In genomic region chr1:36187800-36188593, GRCh38 we compare ENCODE assay signal across 8 cellular contexts. TPM values are rescaled to one million over a fixed set of nuclear protein-coding genes. Genes with fewer than 3 reads are reported as not detected.
A peak's percentile ranks its signal among the peaks of the same experiment; 100 is the strongest.
DNase-seq lines count a peak whose midpoint lies in the region; ATAC-seq and TF ChIP-seq lines count a peak whose summit lies in the region.

No MANE protein-coding gene starts in this region.

- no peak overlapping the region for H2BK15ac ChIP-seq in mesendoderm (replicated peaks; ENCODE audit: low read depth)

- H3K4me1 Mint-ChIP-seq in activated CD8-positive, alpha-beta memory T cell treated with anti-CD3 and anti-CD28 coated beads, Interleukin-2, amount 10 ng/mL, durations not matched to agents 7 days and 5 days: peaks cover 4% of the 10 kb centered on the region
- H3K4me1 Mint-ChIP-seq in endodermal cell: peaks cover 10% of the 10 kb centered on the region

- no peaks in the 10 kb centered on the region for H3K9me3 ChIP-seq in endodermal cell (ENCODE audit: control insufficient read depth, low read length)

- H3K27ac Mint-ChIP-seq in activated CD8-positive, alpha-beta memory T cell treated with anti-CD3 and anti-CD28 coated beads, Interleukin-2, amount 10 ng/mL, durations not matched to agents 7 days and 5 days: peak overlapping the region; percentile 37
- H3K27ac Mint-ChIP-seq in endodermal cell: peak overlapping the region; percentile 90

- CTCF ChIA-PET in activated CD8-positive, alpha-beta memory T cell treated with anti-CD3 and anti-CD28 coated beads, Interleukin-2, amount 10 ng/mL, durations not matched to agents 7 days and 5 days (lab: Charles Lee): interaction anchor here (0.7 to 6.8 kb wide), 27 partner anchors 10 to 308 kb away, joined by 3 to 145 read pairs (median 6); partner anchors contain the start of genes MAP7D1, THRAP3 and TRAPPC3

- no peaks in the 10 kb centered on the region for H3K36me3 Mint-ChIP-seq in activated CD8-positive, alpha-beta memory T cell treated with anti-CD3 and anti-CD28 coated beads, Interleukin-2, amount 10 ng/mL, durations not matched to agents 7 days and 5 days
- no peaks in the 10 kb centered on the region for H3K36me3 Mint-ChIP-seq in endodermal cell (ENCODE audit: low read depth)

- H3K4ac ChIP-seq in mesendoderm (ENCODE audit: low read depth, low read length): no peak overlapping the region

- H2BK5ac ChIP-seq in mesendoderm (ENCODE audit: low read length): no peak overlapping the region

- H3K4me1 ChIP-seq in endodermal cell (ENCODE audit: control insufficient read depth, insufficient read depth, low read length): no peaks in the 10 kb centered on the region
- H3K4me1 ChIP-seq in mesendoderm (ENCODE audit: control insufficient read depth, low read depth, low read length): no peaks in the 10 kb centered on the region

- H3K9ac ChIP-seq in endodermal cell (ENCODE audit: extremely low read depth, low read length, poor library complexity, severe bottlenecking): peak overlapping the region; percentile 4
- peak overlapping the region; percentile 44 for H3K9ac ChIP-seq in mesendoderm (ENCODE audit: low read length)

- no peak overlapping the region for H3K4me3 Mint-ChIP-seq in activated CD8-positive, alpha-beta memory T cell treated with anti-CD3 and anti-CD28 coated beads, Interleukin-2, amount 10 ng/mL, durations not matched to agents 7 days and 5 days
- H3K4me3 Mint-ChIP-seq in endodermal cell: peak overlapping the region; percentile 4

- in situ Hi-C loops in GM13976 (cut with MboI; ENCODE audit: low sequenced_read_pairs, unreplicated experiment): loop anchor here (10.0 kb wide), 1 partner anchor 83 kb away; no protein-coding TSS in a partner anchor

- H3K79me1 ChIP-seq in mesendoderm (ENCODE audit: low read length): no peaks in the 10 kb centered on the region

- no peak overlapping the region for H3K18ac ChIP-seq in mesendoderm (ENCODE audit: low read length)

- no peaks in the 10 kb centered on the region for H3K27me3 Mint-ChIP-seq in activated CD8-positive, alpha-beta memory T cell treated with anti-CD3 and anti-CD28 coated beads, Interleukin-2, amount 10 ng/mL, durations not matched to agents 7 days and 5 days
- no peaks in the 10 kb centered on the region for H3K27me3 Mint-ChIP-seq in endodermal cell (ENCODE audit: insufficient read depth)

- peak; percentile 96 for TF ChIP-seq CTCF in GM13976 (IDR thresholded peaks at IDR 0.05; ENCODE audit: borderline replicate concordance, control extremely low read depth, extremely low read depth, insufficient read depth, missing control alignments)
- peak; percentile 92 for TF ChIP-seq CTCF in endodermal cell (conservative IDR thresholded peaks at IDR 0.05)

- H3K4me3 ChIP-seq in endodermal cell (ENCODE audit: low read length): no peak overlapping the region
- H3K4me3 ChIP-seq in mesendoderm (ENCODE audit: low read length): no peak overlapping the region

- no peak overlapping the region for H3K4me2 ChIP-seq in mesendoderm (ENCODE audit: low read length)

- no peak overlapping the region for H2AK5ac ChIP-seq in mesendoderm (ENCODE audit: low read length)

- no peak overlapping the region for H4K8ac ChIP-seq in mesendoderm (ENCODE audit: low read depth, low read length)

- no peaks in the 10 kb centered on the region for H3K79me2 ChIP-seq in mesendoderm (ENCODE audit: control insufficient read depth, insufficient read depth, low read length)

- no peaks in the 10 kb centered on the region for H3K9me3 Mint-ChIP-seq in activated CD8-positive, alpha-beta memory T cell treated with anti-CD3 and anti-CD28 coated beads, Interleukin-2, amount 10 ng/mL, durations not matched to agents 7 days and 5 days (ENCODE audit: low read depth)
- no peaks in the 10 kb centered on the region for H3K9me3 Mint-ChIP-seq in endodermal cell

- no peak overlapping the region for H4K5ac ChIP-seq in mesendoderm (ENCODE audit: low read length)

- no peak overlapping the region for H3K23ac ChIP-seq in mesendoderm (ENCODE audit: low read length)

- H3K27ac ChIP-seq in endodermal cell (ENCODE audit: low read depth, low read length) (peak overlapping the region; percentile 55), mesendoderm (ENCODE audit: low read depth, low read length) (peak overlapping the region; percentile 40)

- H2BK120ac ChIP-seq in mesendoderm (ENCODE audit: low read depth, low read length): no peak overlapping the region

- DNase-seq in GM13976 (ENCODE audit: low spot score) (peak; percentile 84), HPDE6-E6E7 (ENCODE audit: extremely low spot score) (peak; percentile 90), NOMO-1 treated with DMSO at 0.1 percent for 48 hours (lab: John Stamatoyannopoulos, UW; ENCODE audit: unreplicated experiment) (peak; percentile 80), endodermal cell (peak; percentile 95), mesendoderm (peak; percentile 97)
- DNase-seq in activated CD8-positive, alpha-beta memory T cell treated with anti-CD3 and anti-CD28 coated beads, Interleukin-2, amount 10 ng/mL, durations not matched to agents 7 days and 5 days: peak; percentile 89
- peak; percentile 39 for DNase-seq in stimulated activated CD8-positive, alpha-beta memory T cell treated with anti-CD3 and anti-CD28 coated beads, Interleukin-12 subunit alpha, Interleukin-12 subunit beta, amount 100 ng/mL, for 24 hours (ENCODE audit: extremely low read depth)

- ATAC-seq in activated CD8-positive, alpha-beta memory T cell treated with anti-CD3 and anti-CD28 coated beads, Interleukin-2, amount 10 ng/mL, durations not matched to agents 7 days and 5 days: peak; percentile 97
- no peak for ATAC-seq in GM19467 (IDR thresholded peaks at IDR 0.05; ENCODE audit: unreplicated experiment)

- no peaks in the 10 kb centered on the region for H3K27me3 ChIP-seq in endodermal cell (ENCODE audit: control insufficient read depth, insufficient read depth, low read length, poor library complexity, severe bottlenecking)
- no peaks in the 10 kb centered on the region for H3K27me3 ChIP-seq in mesendoderm (ENCODE audit: insufficient read depth, low read length, poor library complexity)

- 8 to 9% methylated on average over 7 to 9 of the region's 9 CpGs for WGBS in endodermal cell (ENCODE audit: insufficient coverage in 1 of 2, insufficient read length in 1 of 2), 2 experiments
- no CpG with 5 or more reads among the region's 9 CpGs for WGBS in mesendoderm (ENCODE audit: extremely low coverage, insufficient coverage, low lambda C conversion rate)

- H3K36me3 ChIP-seq in endodermal cell (ENCODE audit: control insufficient read depth, insufficient read depth, low read length) (no peaks in the 10 kb centered on the region), mesendoderm (ENCODE audit: control insufficient read depth, insufficient read depth, low read length) (no peaks in the 10 kb centered on the region)

- H3K56ac ChIP-seq in mesendoderm (ENCODE audit: low read length): peak overlapping the region; percentile 56

RNA-seq across cellular contexts. Expression of gene MAP7D1, which starts 32.0 kb away (rescaled TPM):
- 100 to 1,000 TPM; 238 to 252 TPM for total RNA-seq in activated CD8-positive, alpha-beta memory T cell treated with anti-CD3 and anti-CD28 coated beads, Interleukin-2, amount 10 ng/mL, durations not matched to agents 7 days and 5 days
- total RNA-seq in endodermal cell: 100 to 1,000 TPM; 119 to 120 TPM
- polyA plus RNA-seq in endodermal cell (2013, experiment 1 of 2): 121 TPM
- 114 TPM for polyA plus RNA-seq in endodermal cell (2013, experiment 2 of 2)
- 38.9 TPM for polyA plus RNA-seq in mesendoderm (2013, experiment 1 of 2)
- polyA plus RNA-seq in mesendoderm (2013, experiment 2 of 2): 40.0 TPM

RNA-seq across cellular contexts. Expression of gene THRAP3, which starts 36.2 kb away (rescaled TPM):
- total RNA-seq in activated CD8-positive, alpha-beta memory T cell treated with anti-CD3 and anti-CD28 coated beads, Interleukin-2, amount 10 ng/mL, durations not matched to agents 7 days and 5 days: 100 to 1,000 TPM; 129 to 166 TPM
- 100 to 1,000 TPM; 145 to 165 TPM for total RNA-seq in endodermal cell
- 110 TPM for polyA plus RNA-seq in endodermal cell (2013, experiment 1 of 2)
- 105 TPM for polyA plus RNA-seq in endodermal cell (2013, experiment 2 of 2)
- 112 TPM for polyA plus RNA-seq in mesendoderm (2013, experiment 1 of 2)
- polyA plus RNA-seq in mesendoderm (2013, experiment 2 of 2): 114 TPM

RNA-seq across cellular contexts. Expression of gene TRAPPC3, which starts 38.7 kb away (rescaled TPM):
- total RNA-seq in activated CD8-positive, alpha-beta memory T cell treated with anti-CD3 and anti-CD28 coated beads, Interleukin-2, amount 10 ng/mL, durations not matched to agents 7 days and 5 days: 10 to 100 TPM; 56.5 to 68.3 TPM
- total RNA-seq in endodermal cell: 10 to 100 TPM; 61.5 to 79.9 TPM
- 69.1 TPM for polyA plus RNA-seq in endodermal cell (2013, experiment 1 of 2)
- 71.4 TPM for polyA plus RNA-seq in endodermal cell (2013, experiment 2 of 2)
- 40.2 TPM for polyA plus RNA-seq in mesendoderm (2013, experiment 1 of 2)
- polyA plus RNA-seq in mesendoderm (2013, experiment 2 of 2): 41.3 TPM

Comparison
In these comparisons a context has a peak if more than half of its experiments do, and no peak if none do; other contexts are left out.
1. DNase-seq: peak in every context shown above with its lines; median percentile 97 in mesendoderm; 95 in endodermal cell; 90 in HPDE6-E6E7; 89 in activated CD8-positive, alpha-beta memory T cell treated with anti-CD3 and anti-CD28 coated beads, Interleukin-2, amount 10 ng/mL, durations not matched to agents 7 days and 5 days; 84 in GM13976; 80 in NOMO-1 treated with DMSO at 0.1 percent for 48 hours; 39 in stimulated activated CD8-positive, alpha-beta memory T cell treated with anti-CD3 and anti-CD28 coated beads, Interleukin-12 subunit alpha, Interleukin-12 subunit beta, amount 100 ng/mL, for 24 hours.